Comparison of ENCODE assay signal across 20 cellular contexts in the genomic region with DNA sequence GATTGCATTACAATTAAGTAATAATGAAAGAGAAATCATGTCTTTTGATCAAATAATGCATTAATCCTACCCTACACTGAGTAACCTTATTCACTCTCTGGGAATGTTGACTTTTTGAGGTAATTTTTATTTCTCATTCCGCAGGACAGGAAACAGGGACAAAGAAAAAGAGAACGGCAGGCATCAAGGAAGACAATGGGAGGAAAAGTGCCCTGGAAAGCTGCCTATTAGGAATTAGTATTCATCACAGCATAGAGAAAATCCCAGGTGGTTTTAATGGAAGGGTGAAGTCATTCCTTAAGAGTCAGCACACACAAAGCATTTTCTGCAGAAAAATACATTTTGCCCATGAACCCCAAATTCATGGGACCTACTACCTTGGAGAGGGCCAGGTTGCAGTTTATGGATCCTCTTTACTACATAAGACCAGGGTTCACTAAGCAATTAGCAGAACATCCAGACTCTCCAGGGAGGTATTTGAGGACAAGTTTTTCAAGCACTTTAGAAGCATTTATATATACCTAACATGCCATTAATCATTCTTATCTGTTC.
"Had no signal": no experiment of that assay in that cellular context is flagged by ENCODE, and none has a peak within 500 bp of the region (broad histone marks: within the 10 kb centered on the region; RNA-seq: fewer than 3 reads in every experiment).

No MANE protein-coding gene starts in this region.

- H3K36me3 Mint-ChIP-seq: memory B cell had no signal

- H3K4me1 ChIP-seq: left lung, suprapubic skin had no signal

- ATAC-seq: activated T-helper 17 cell treated with anti-CD3 and anti-CD28 coated beads, Interleukin-2, amount 50 U/mL, for 72 hours; effector memory CD8-positive, alpha-beta T cell; heart left ventricle; left lung; stimulated activated naive CD8-positive, alpha-beta T cell treated with anti-CD3 and anti-CD28 coated beads, Interleukin-15, Interleukin-2, amounts not matched to agents 100 U/mL and 50 U/mL, for 24 hours; T-helper 17 cell had no signal

- DNase-seq: activated CD4-positive, alpha-beta T cell treated with anti-CD3 and anti-CD28 coated beads, Interleukin-2, amount 50 U/mL, for 1 hour; activated naive CD4-positive, alpha-beta T cell treated with anti-CD3 and anti-CD28 coated beads for 36 hours; activated T-cell treated with anti-CD3 and anti-CD28 coated beads for 4 hours; central memory CD4-positive, alpha-beta T cell; cortex of kidney; effector memory CD8-positive, alpha-beta T cell; heart left ventricle; islet precursor cell; left lung; ovary; retina; stimulated activated CD4-positive, alpha-beta T cell treated with anti-CD3 and anti-CD28 coated beads, Interleukin-4, amount 100 ng/mL, for 1 hour; stimulated activated CD8-positive, alpha-beta memory T cell treated with anti-CD3 and anti-CD28 coated beads, Interleukin-4, amount 100 ng/mL, for 48 hours; stimulated activated naive CD8-positive, alpha-beta T cell treated with anti-CD3 and anti-CD28 coated beads, Interleukin-15, Interleukin-2, amounts not matched to agents 100 U/mL and 50 U/mL, for 24 hours; T-helper 17 cell had no signal

- H3K4me3 Mint-ChIP-seq: activated naive CD4-positive, alpha-beta T cell treated with anti-CD3 and anti-CD28 coated beads for 36 hours; activated T-helper 17 cell treated with anti-CD3 and anti-CD28 coated beads, Interleukin-2, amount 50 U/mL, for 72 hours; effector memory CD8-positive, alpha-beta T cell; memory B cell; neural crest cell; T-helper 17 cell; type B pancreatic cell had no signal

- H3K9me3 ChIP-seq: heart left ventricle, left lung, ovary, suprapubic skin had no signal

- H3K36me3 ChIP-seq: heart left ventricle, left lung, ovary, suprapubic skin had no signal

- H3K4me1 Mint-ChIP-seq: activated T-helper 17 cell treated with anti-CD3 and anti-CD28 coated beads, Interleukin-2, amount 50 U/mL, for 72 hours; memory B cell; neural crest cell had no signal

- H3K27me3 ChIP-seq: left lung, ovary, suprapubic skin had no signal

- H3K4me3 ChIP-seq: heart left ventricle, left lung, ovary, suprapubic skin had no signal

- H3K9me3 Mint-ChIP-seq: activated naive CD4-positive, alpha-beta T cell treated with anti-CD3 and anti-CD28 coated beads for 36 hours; activated T-helper 17 cell treated with anti-CD3 and anti-CD28 coated beads, Interleukin-2, amount 50 U/mL, for 72 hours; effector memory CD8-positive, alpha-beta T cell; memory B cell; neural crest cell; type B pancreatic cell had no signal

- H3K27ac ChIP-seq: heart left ventricle, left lung, ovary, suprapubic skin had no signal

- H3K27ac Mint-ChIP-seq: activated naive CD4-positive, alpha-beta T cell treated with anti-CD3 and anti-CD28 coated beads for 36 hours; activated T-helper 17 cell treated with anti-CD3 and anti-CD28 coated beads, Interleukin-2, amount 50 U/mL, for 72 hours; effector memory CD8-positive, alpha-beta T cell; memory B cell; T-helper 17 cell; type B pancreatic cell had no signal
